In the genomic region with DNA sequence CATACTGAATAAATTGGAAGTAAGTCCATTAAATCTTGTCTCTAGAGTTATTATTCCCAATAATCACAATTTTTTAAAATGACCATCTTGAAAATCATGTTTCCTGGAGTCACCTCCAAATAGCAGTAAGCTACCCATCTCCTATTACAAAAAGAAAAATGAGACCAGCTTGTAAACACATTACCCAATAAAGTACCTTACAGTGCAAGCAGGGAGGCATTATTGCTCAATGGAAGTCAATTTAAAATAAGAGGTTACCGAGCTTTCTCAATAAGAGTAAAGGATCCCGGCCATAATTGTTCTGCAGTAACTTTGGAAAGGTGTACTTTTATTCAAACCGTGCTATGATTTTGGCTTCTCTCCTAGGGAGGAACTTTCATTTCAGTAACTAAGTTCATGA, we compare ENCODE assay signal across 25 cellular contexts.
"Had no signal": no experiment of that assay in that cellular context is flagged by ENCODE, and none has a peak within 500 bp of the region (broad histone marks: within the 10 kb centered on the region; RNA-seq: fewer than 3 reads in every experiment).

No MANE protein-coding gene starts in this region.

- H3K27me3 ChIP-seq: left lung, right lobe of liver, spleen had no signal

- H3K4me3 ChIP-seq: left lung, right lobe of liver, spleen, thoracic aorta had no signal

- H3K36me3 Mint-ChIP-seq: activated naive CD8-positive, alpha-beta T cell treated with anti-CD3 and anti-CD28 coated beads for 36 hours; immature natural killer cell; type B pancreatic cell had no signal

- H3K9me3 Mint-ChIP-seq: activated B cell treated with CpG ODN at 0.5 μM for 24 hours; activated naive CD8-positive, alpha-beta T cell treated with anti-CD3 and anti-CD28 coated beads for 36 hours; nephron; T-helper 1 cell treated with Interleukin-12 subunit alpha and Interleukin-12 subunit beta and Interleukin-4 antibody, amounts not matched to agents 30 μg/mL and 1 μg/mL, for 36 hours had no signal

- H3K9me3 ChIP-seq: left lung, right lobe of liver, thoracic aorta had no signal

- H3K27ac Mint-ChIP-seq: activated B cell treated with CpG ODN at 0.5 μM for 24 hours; activated naive CD8-positive, alpha-beta T cell treated with anti-CD3 and anti-CD28 coated beads for 36 hours; endodermal cell; immature natural killer cell; nephron; T-helper 1 cell treated with Interleukin-12 subunit alpha and Interleukin-12 subunit beta and Interleukin-4 antibody, amounts not matched to agents 30 μg/mL and 1 μg/mL, for 36 hours; type B pancreatic cell had no signal

- ATAC-seq: left lung, right lobe of liver had no signal

- H3K36me3 ChIP-seq: left lung, right lobe of liver, spleen, thoracic aorta had no signal

- H3K4me1 ChIP-seq: left lung, parathyroid adenoma, right lobe of liver, spleen had no signal

- H3K79me2 ChIP-seq: parathyroid adenoma had no signal

- H3K4me1 Mint-ChIP-seq: activated B cell treated with CpG ODN at 0.5 μM for 24 hours; activated naive CD8-positive, alpha-beta T cell treated with anti-CD3 and anti-CD28 coated beads for 36 hours; immature natural killer cell had no signal

- DNase-seq: activated B cell treated with CpG ODN at 0.5 μM for 24 hours; activated CD4-positive, alpha-beta T cell treated with anti-CD3 and anti-CD28 coated beads for 4 hours; activated CD4-positive, alpha-beta T cell treated with anti-CD3 and anti-CD28 coated beads, Interleukin-2, amount 50 U/mL, for 48 hours; activated naive CD4-positive, alpha-beta T cell treated with Interleukin-2 at 50 U/mL for 16 hours; activated naive CD8-positive, alpha-beta T cell treated with anti-CD3 and anti-CD28 coated beads for 36 hours; activated T-cell treated with anti-CD3 and anti-CD28 coated beads, Interleukin-2, amount 50 U/mL, for 48 hours; amniotic stem cell; cerebellar nuclear complex; cortex of kidney; endodermal cell; immature natural killer cell; kidney glomerular epithelial cell; left lung; nucleus accumbens; right lobe of liver; spleen; stimulated activated CD4-positive, alpha-beta T cell treated with anti-CD3 and anti-CD28 coated beads, Interleukin-4, amount 100 ng/mL, for 1 hour; stimulated activated naive CD4-positive, alpha-beta T cell treated with Interleukin-2 at 50 U/mL for 16 hours; T1000 had no signal

- H3K27ac ChIP-seq: epithelial cell of prostate, left lung, parathyroid adenoma, right lobe of liver, spleen, thoracic aorta had no signal

- H2AFZ ChIP-seq: parathyroid adenoma had no signal

- H3K9ac ChIP-seq: parathyroid adenoma had no signal

- H3K4me3 Mint-ChIP-seq: activated B cell treated with CpG ODN at 0.5 μM for 24 hours; activated naive CD8-positive, alpha-beta T cell treated with anti-CD3 and anti-CD28 coated beads for 36 hours; endodermal cell; immature natural killer cell; nephron; T-helper 1 cell treated with Interleukin-12 subunit alpha and Interleukin-12 subunit beta and Interleukin-4 antibody, amounts not matched to agents 30 μg/mL and 1 μg/mL, for 36 hours; type B pancreatic cell had no signal

- H3K27me3 Mint-ChIP-seq: activated B cell treated with CpG ODN at 0.5 μM for 24 hours; activated naive CD8-positive, alpha-beta T cell treated with anti-CD3 and anti-CD28 coated beads for 36 hours had no signal
